ENCODE assay signal across 24 cellular contexts in genomic region chrX:11688201-11688600, GRCh38. TPM values are rescaled to one million over a fixed set of nuclear protein-coding genes. Genes with fewer than 3 reads are reported as not detected.
"Had no signal": no experiment of that assay in that cellular context is flagged by ENCODE, and none has a peak within 500 bp of the region (broad histone marks: within the 10 kb centered on the region; RNA-seq: fewer than 3 reads in every experiment).

No MANE protein-coding gene starts in this region.

- H3K4me3 ChIP-seq: body of pancreas, MG63 had no signal

- ATAC-seq: activated CD4-positive, alpha-beta T cell treated with anti-CD3 and anti-CD28 coated beads for 36 hours; activated CD8-positive, alpha-beta T cell treated with anti-CD3 and anti-CD28 coated beads for 36 hours; activated T-cell treated with anti-CD3 and anti-CD28 coated beads, Interleukin-2, amount 50 U/mL, for 72 hours; body of pancreas; Panc1; T-helper 17 cell had no signal

- H3K4me3 Mint-ChIP-seq: activated CD4-positive, alpha-beta T cell treated with anti-CD3 and anti-CD28 coated beads for 36 hours; activated CD8-positive, alpha-beta T cell treated with anti-CD3 and anti-CD28 coated beads for 36 hours; activated naive CD8-positive, alpha-beta T cell treated with anti-CD3 and anti-CD28 coated beads, Interleukin-2, amount 10 ng/mL, durations not matched to agents 7 days and 5 days; activated T-cell treated with anti-CD3 and anti-CD28 coated beads, Interleukin-2, amount 50 U/mL, for 72 hours; T-helper 17 cell had no signal

- H3K27ac Mint-ChIP-seq: activated CD4-positive, alpha-beta T cell treated with anti-CD3 and anti-CD28 coated beads for 36 hours; activated CD8-positive, alpha-beta T cell treated with anti-CD3 and anti-CD28 coated beads for 36 hours; activated naive CD8-positive, alpha-beta T cell treated with anti-CD3 and anti-CD28 coated beads, Interleukin-2, amount 10 ng/mL, durations not matched to agents 7 days and 5 days; activated T-cell treated with anti-CD3 and anti-CD28 coated beads, Interleukin-2, amount 50 U/mL, for 72 hours; T-helper 17 cell had no signal

- H3K4me1 Mint-ChIP-seq: activated CD4-positive, alpha-beta T cell treated with anti-CD3 and anti-CD28 coated beads for 36 hours; activated naive CD8-positive, alpha-beta T cell treated with anti-CD3 and anti-CD28 coated beads, Interleukin-2, amount 10 ng/mL, durations not matched to agents 7 days and 5 days; T-helper 17 cell had no signal

- H3K9me3 Mint-ChIP-seq: activated CD8-positive, alpha-beta T cell treated with anti-CD3 and anti-CD28 coated beads for 36 hours; activated naive CD8-positive, alpha-beta T cell treated with anti-CD3 and anti-CD28 coated beads, Interleukin-2, amount 10 ng/mL, durations not matched to agents 7 days and 5 days had no signal

- H3K36me3 Mint-ChIP-seq: activated naive CD8-positive, alpha-beta T cell treated with anti-CD3 and anti-CD28 coated beads, Interleukin-2, amount 10 ng/mL, durations not matched to agents 7 days and 5 days had no signal

- H3K27me3 Mint-ChIP-seq: T-helper 17 cell had no signal

- DNase-seq: activated CD4-positive, alpha-beta T cell treated with anti-CD3 and anti-CD28 coated beads for 36 hours; activated CD4-positive, alpha-beta T cell treated with anti-CD3 and anti-CD28 coated beads, Interleukin-2, amount 50 U/mL, for 1 hour; activated CD8-positive, alpha-beta memory T cell treated with anti-CD3 and anti-CD28 coated beads, Interleukin-2, amount 50 U/mL, for 4 hours; activated CD8-positive, alpha-beta T cell treated with anti-CD3 and anti-CD28 coated beads for 36 hours; activated naive CD4-positive, alpha-beta T cell treated with anti-CD3 and anti-CD28 coated beads, Interleukin-2, amount 50 U/mL, for 16 hours; activated naive CD8-positive, alpha-beta T cell treated with anti-CD3 and anti-CD28 coated beads, Interleukin-2, amount 10 ng/mL, durations not matched to agents 7 days and 5 days; activated T-cell treated with anti-CD3 and anti-CD28 coated beads, Interleukin-2, amount 50 U/mL, for 72 hours; aorta; body of pancreas; central memory CD4-positive, alpha-beta T cell; MV-4-11; NCI-H1092 treated with DMSO at 0.1 percent for 48 hours; NCI-H1417 treated with DMSO at 0.1 percent for 48 hours; NCI-H1694; NCI-H2029; NCI-H2107; NCI-H2171 treated with DMSO at 0.1 percent for 48 hours; NCI-H526; NCI-H82; Right ventricle myocardium superior; T-helper 17 cell had no signal

RNA-seq across cellular contexts. Expression of gene ARHGAP6, which starts 22.5 kb away (rescaled TPM):
- total RNA-seq: activated CD4-positive, alpha-beta T cell treated with anti-CD3 and anti-CD28 coated beads for 36 hours; activated CD8-positive, alpha-beta T cell treated with anti-CD3 and anti-CD28 coated beads for 36 hours; activated naive CD8-positive, alpha-beta T cell treated with anti-CD3 and anti-CD28 coated beads, Interleukin-2, amount 10 ng/mL, durations not matched to agents 7 days and 5 days; activated T-cell treated with anti-CD3 and anti-CD28 coated beads, Interleukin-2, amount 50 U/mL, for 72 hours; OCI-LY7 had no signal
